ENCODE assay signal across 12 cellular contexts in genomic region chr6:43242908-43243648, GRCh38. TPM values are rescaled to one million over a fixed set of nuclear protein-coding genes. Genes with fewer than 3 reads are reported as not detected.
A peak's percentile ranks its signal among the peaks of the same experiment; 100 is the strongest.
DNase-seq lines count a peak whose midpoint lies in the region; ATAC-seq, FAIRE-seq and TF ChIP-seq lines count a peak whose summit lies in the region.
"Had no signal": no experiment of that assay in that cellular context is flagged by ENCODE, and none has a peak within 500 bp of the region (broad histone marks: within the 10 kb centered on the region; RNA-seq: fewer than 3 reads in every experiment).

Gene TTBK1 (plus strand): TSS chr6:43243481. CDS start chr6:43246661, 3,180 bp downstream.

- H3K27me3 Mint-ChIP-seq in activated CD8-positive, alpha-beta memory T cell treated with anti-CD3 and anti-CD28 coated beads, Interleukin-2, amount 10 ng/mL, durations not matched to agents 7 days and 5 days = peaks cover 33% of the 10 kb centered on the region

- H3K4me3 Mint-ChIP-seq in activated CD8-positive, alpha-beta memory T cell treated with anti-CD3 and anti-CD28 coated beads, Interleukin-2, amount 10 ng/mL, durations not matched to agents 7 days and 5 days = no peak within 1 kb of the TSS
- H3K4me3 Mint-ChIP-seq: endodermal cell had no signal

- DNase-seq in activated CD8-positive, alpha-beta memory T cell treated with anti-CD3 and anti-CD28 coated beads for 24 hours = peak; percentile 62
- DNase-seq in activated CD8-positive, alpha-beta memory T cell treated with anti-CD3 and anti-CD28 coated beads, Interleukin-2, amount 10 ng/mL, durations not matched to agents 7 days and 5 days = no peak
- DNase-seq in NCI-H2227 (lab: John Stamatoyannopoulos, UW; ENCODE audit: unreplicated experiment) = peak; percentile 80
- no peak for DNase-seq in coronary artery (ENCODE audit: low spot score)
- peak; percentile 29 to 96 (median 72) for DNase-seq in posterior cingulate gyrus
- no peak for DNase-seq in DMS 273 treated with DMSO at 0.1 percent for 48 hours (lab: John Stamatoyannopoulos, UW)
- no peak for DNase-seq in GM12892 (ENCODE audit: insufficient read length)
- no peak for DNase-seq in NCI-H446 (lab: John Stamatoyannopoulos, UW)
- DNase-seq: NCI-H1048 had no signal

- no peak for TF ChIP-seq CTCF in coronary artery (IDR thresholded peaks at IDR 0.05)

- no peak for FAIRE-seq in GM12892 (lab: Jason Lieb, UNC)
- FAIRE-seq: islet of Langerhans had no signal

- no peak within 1 kb of the TSS for H3K27ac Mint-ChIP-seq in activated CD8-positive, alpha-beta memory T cell treated with anti-CD3 and anti-CD28 coated beads, Interleukin-2, amount 10 ng/mL, durations not matched to agents 7 days and 5 days
- H3K27ac Mint-ChIP-seq: endodermal cell had no signal

- peaks cover 3% of the 10 kb centered on the region for H3K9me3 Mint-ChIP-seq in activated CD8-positive, alpha-beta memory T cell treated with anti-CD3 and anti-CD28 coated beads, Interleukin-2, amount 10 ng/mL, durations not matched to agents 7 days and 5 days (ENCODE audit: low read depth)

- CTCF ChIA-PET in activated CD8-positive, alpha-beta memory T cell treated with anti-CD3 and anti-CD28 coated beads, Interleukin-2, amount 10 ng/mL, durations not matched to agents 7 days and 5 days (lab: Charles Lee) = interaction anchor here (5.2 kb wide), 1 partner anchor 13 kb away, joined by 30 read pairs; the partner anchor contains the start of gene DNPH1

- H3K27ac ChIP-seq in coronary artery = no peak within 1 kb of the TSS
- H3K27ac ChIP-seq: SK-N-MC had no signal

- no peak for TF ChIP-seq POLR2A in GM12892 (IDR thresholded peaks at IDR 0.05; ENCODE audit: low read depth, low read length)

- no peaks in the 10 kb centered on the region for H3K36me3 Mint-ChIP-seq in activated CD8-positive, alpha-beta memory T cell treated with anti-CD3 and anti-CD28 coated beads, Interleukin-2, amount 10 ng/mL, durations not matched to agents 7 days and 5 days

- H3K4me3 ChIP-seq in coronary artery = peak within 1 kb of the TSS; percentile 36
- H3K4me3 ChIP-seq: SK-N-MC had no signal

- H3K4me1 Mint-ChIP-seq in activated CD8-positive, alpha-beta memory T cell treated with anti-CD3 and anti-CD28 coated beads, Interleukin-2, amount 10 ng/mL, durations not matched to agents 7 days and 5 days = peaks cover 21% of the 10 kb centered on the region

- no peak for ATAC-seq in activated CD8-positive, alpha-beta memory T cell treated with anti-CD3 and anti-CD28 coated beads, Interleukin-2, amount 10 ng/mL, durations not matched to agents 7 days and 5 days

- intact Hi-C loops in posterior cingulate gyrus (cut with DNase I) = loop anchor here (10.0 kb wide), 1 partner anchor 68 kb away; the partner anchor contains the start of gene SRF

RNA-seq across cellular contexts. Expression of gene TTBK1, which starts in this region (rescaled TPM):
- under 1 TPM; 0.20 to 0.80 TPM for total RNA-seq in activated CD8-positive, alpha-beta memory T cell treated with anti-CD3 and anti-CD28 coated beads, Interleukin-2, amount 10 ng/mL, durations not matched to agents 7 days and 5 days
- polyA plus RNA-seq in GM12892 (2012; ENCODE audit: missing spikeins) = not detected

Comparison
In these comparisons a context has a peak if more than half of its experiments do, and no peak if none do; other contexts are left out.
1. DNase-seq: peak in activated CD8-positive, alpha-beta memory T cell treated with anti-CD3 and anti-CD28 coated beads for 24 hours (single experiment), NCI-H2227 (single experiment) and posterior cingulate gyrus (10 of 10); none in activated CD8-positive, alpha-beta memory T cell treated with anti-CD3 and anti-CD28 coated beads, Interleukin-2, amount 10 ng/mL, durations not matched to agents 7 days and 5 days (single experiment), coronary artery (single experiment), DMS 273 treated with DMSO at 0.1 percent for 48 hours (single experiment), GM12892 (single experiment) and NCI-H446 (0 of 2).